29 cellular contexts compared by ENCODE assay signal in the genomic region with DNA sequence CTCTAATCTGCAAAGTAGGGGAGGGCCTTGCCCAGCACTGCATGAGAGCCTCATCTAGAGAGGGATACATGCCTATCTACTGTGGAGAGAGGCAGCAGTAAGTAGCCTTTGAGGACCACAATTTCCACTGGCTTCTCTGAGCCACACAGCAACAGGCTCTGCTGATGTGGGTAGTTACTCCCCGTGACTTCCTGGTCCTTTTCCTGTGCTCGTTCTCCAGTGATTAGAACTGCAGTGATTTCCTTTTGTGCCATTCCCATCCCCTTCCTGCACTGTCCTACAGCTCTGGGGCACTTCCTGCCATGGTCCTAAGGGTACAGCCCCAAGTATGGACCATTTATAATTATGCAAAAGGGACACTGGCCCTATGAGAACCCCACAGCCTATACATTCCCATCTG. TPM values are rescaled to one million over a fixed set of nuclear protein-coding genes. Genes with fewer than 3 reads are reported as not detected.
A peak's percentile ranks its signal among the peaks of the same experiment; 100 is the strongest.
DNase-seq lines count a peak whose midpoint lies in the region; ATAC-seq, FAIRE-seq and TF ChIP-seq lines count a peak whose summit lies in the region.
"Had no signal": no experiment of that assay in that cellular context is flagged by ENCODE, and none has a peak within 500 bp of the region (broad histone marks: within the 10 kb centered on the region; RNA-seq: fewer than 3 reads in every experiment).

No MANE protein-coding gene starts in this region.

- no peak for DNase-seq in CD4-positive, alpha-beta memory T cell
- DNase-seq in astrocyte (ENCODE audit: low read depth) (no peak), globus pallidus (ENCODE audit: low spot score) (no peak), GM19239 (ENCODE audit: insufficient read length, low spot score) (no peak), NCI-H446 (lab: John Stamatoyannopoulos, UW) (no peak)
- DNase-seq in naive thymus-derived CD8-positive, alpha-beta T cell, result no peak
- DNase-seq: activated CD4-positive, alpha-beta T cell treated with anti-CD3 and anti-CD28 coated beads, Interleukin-2, amount 10 ng/mL, durations not matched to agents 24 days and 14 days; activated naive CD4-positive, alpha-beta T cell treated with anti-CD3 and anti-CD28 coated beads for 36 hours; amniotic stem cell; DND-41; GF-D8; Kasumi-1; left colon; mesenchymal stem cell; NCI-H1436 treated with DMSO at 0.1 percent for 48 hours; NCI-H2107; NCI-H345; NCI-H748 treated with DMSO at 0.1 percent for 48 hours; SHP77; tibial artery; WERI-Rb-1 had no signal

- H3K27ac ChIP-seq in BLaER1 treated with 17β-estradiol and CSF1 and Interleukin-3, amounts not matched to agents 10 nM and 100 nM, result no peak overlapping the region
- no peak overlapping the region for H3K27ac ChIP-seq in CD4-positive, alpha-beta memory T cell (ENCODE audit: low read depth, low read length)
- no peak overlapping the region for H3K27ac ChIP-seq in astrocyte (ENCODE audit: low read depth, low read length)
- H3K27ac ChIP-seq: C4-2B, epithelial cell of prostate, tibial artery, WERI-Rb-1 had no signal

- no peak for ATAC-seq in naive thymus-derived CD8-positive, alpha-beta T cell
- ATAC-seq: HCT116, left colon, right cardiac atrium had no signal

- no peaks in the 10 kb centered on the region for H3K27me3 Mint-ChIP-seq in CD4-positive, alpha-beta memory T cell
- no peaks in the 10 kb centered on the region for H3K27me3 Mint-ChIP-seq in astrocyte (ENCODE audit: low read depth, unreplicated experiment)
- no peaks in the 10 kb centered on the region for H3K27me3 Mint-ChIP-seq in naive thymus-derived CD8-positive, alpha-beta T cell
- H3K27me3 Mint-ChIP-seq: activated CD4-positive, alpha-beta T cell treated with anti-CD3 and anti-CD28 coated beads, Interleukin-2, amount 10 ng/mL, durations not matched to agents 24 days and 14 days had no signal

- POLR2A ChIA-PET in CD4-positive, alpha-beta memory T cell (lab: Charles Lee; ENCODE audit: partially characterized antibody), result no interaction called here
- POLR2A ChIA-PET in naive thymus-derived CD8-positive, alpha-beta T cell (lab: Charles Lee), result interaction anchor here (1.0 to 1.1 kb wide), 2 partner anchors 13 to 64 kb away, joined by 3 read pairs; partner anchors contain the start of gene TMEM256

- no peak overlapping the region for H2AFZ ChIP-seq in astrocyte (ENCODE audit: low read depth, low read length)

- H3K9ac ChIP-seq in BLaER1 treated with 17β-estradiol and CSF1 and Interleukin-3, amounts not matched to agents 10 nM and 100 nM, result no peak overlapping the region; a peak in 1 of 22 replicates
- no peak overlapping the region for H3K9ac ChIP-seq in astrocyte (ENCODE audit: low read length)

- peaks cover 32 to 64% (median 51%) of the 10 kb centered on the region in 11 experiments for H3K36me3 ChIP-seq in BLaER1 treated with 17β-estradiol and CSF1 and Interleukin-3, amounts not matched to agents 10 nM and 100 nM
- peaks cover 42% of the 10 kb centered on the region for H3K36me3 ChIP-seq in CD4-positive, alpha-beta memory T cell (ENCODE audit: insufficient read depth, low read length)
- peaks cover 25% of the 10 kb centered on the region for H3K36me3 ChIP-seq in astrocyte (ENCODE audit: insufficient read depth, low read length)

- peaks cover 23% of the 10 kb centered on the region for H3K79me2 ChIP-seq in astrocyte (ENCODE audit: insufficient read depth, low read length)

- H3K27me3 ChIP-seq in BLaER1 treated with 17β-estradiol and CSF1 and Interleukin-3, amounts not matched to agents 10 nM and 100 nM, result no peaks in the 10 kb centered on the region
- no peaks in the 10 kb centered on the region for H3K27me3 ChIP-seq in CD4-positive, alpha-beta memory T cell (ENCODE audit: insufficient read depth, low read length)
- no peaks in the 10 kb centered on the region for H3K27me3 ChIP-seq in astrocyte (ENCODE audit: insufficient read depth, low read length)
- H3K27me3 ChIP-seq: tibial artery had no signal

- peak overlapping the region in 4 of 7 donors; percentile 35 to 70 (median 57) for H3K27ac Mint-ChIP-seq in CD4-positive, alpha-beta memory T cell
- no peak overlapping the region for H3K27ac Mint-ChIP-seq in astrocyte (ENCODE audit: unreplicated experiment)
- peak overlapping the region in 6 of 10 donors; percentile 40 to 78 (median 62) for H3K27ac Mint-ChIP-seq in naive thymus-derived CD8-positive, alpha-beta T cell
- H3K27ac Mint-ChIP-seq: activated CD4-positive, alpha-beta T cell treated with anti-CD3 and anti-CD28 coated beads, Interleukin-2, amount 10 ng/mL, durations not matched to agents 24 days and 14 days; activated naive CD4-positive, alpha-beta T cell treated with anti-CD3 and anti-CD28 coated beads for 36 hours had no signal

- H3K4me1 Mint-ChIP-seq in CD4-positive, alpha-beta memory T cell, result peaks cover 12 to 47% (median 33%) of the 10 kb centered on the region in 4 donors
- peaks cover 5% of the 10 kb centered on the region for H3K4me1 Mint-ChIP-seq in astrocyte (ENCODE audit: low read depth, unreplicated experiment)
- peaks cover 23 to 48% (median 40%) of the 10 kb centered on the region in 4 donors for H3K4me1 Mint-ChIP-seq in naive thymus-derived CD8-positive, alpha-beta T cell

- TF ChIP-seq CTCF in astrocyte (IDR thresholded peaks at IDR 0.05; ENCODE audit: insufficient read depth, low read depth, low read length), result no peak

- H3K9me3 ChIP-seq in BLaER1 treated with 17β-estradiol and CSF1 and Interleukin-3, amounts not matched to agents 10 nM and 100 nM (replicated peaks in 1 of 11), result no peaks in the 10 kb centered on the region
- H3K9me3 ChIP-seq in CD4-positive, alpha-beta memory T cell (ENCODE audit: control insufficient read depth in 1 of 2, low read length in 2 of 2), result no peaks in the 10 kb centered on the region
- no peaks in the 10 kb centered on the region for H3K9me3 ChIP-seq in astrocyte (ENCODE audit: insufficient read depth, low read depth, low read length)
- H3K9me3 ChIP-seq: tibial artery had no signal

- H4K20me1 ChIP-seq in BLaER1 treated with 17β-estradiol and CSF1 and Interleukin-3, amounts not matched to agents 10 nM and 100 nM, result peaks cover 0 to 65% (median 9%) of the 10 kb centered on the region in 11 experiments; a peak in 14 of 22 replicates
- H4K20me1 ChIP-seq in astrocyte (ENCODE audit: insufficient read depth, low read length), result peaks cover 38% of the 10 kb centered on the region

- peaks cover 0 to 3% (median 0%) of the 10 kb centered on the region in 8 donors for H3K9me3 Mint-ChIP-seq in CD4-positive, alpha-beta memory T cell
- H3K9me3 Mint-ChIP-seq in astrocyte (ENCODE audit: unreplicated experiment), result no peaks in the 10 kb centered on the region
- no peaks in the 10 kb centered on the region for H3K9me3 Mint-ChIP-seq in naive thymus-derived CD8-positive, alpha-beta T cell
- H3K9me3 Mint-ChIP-seq: activated CD4-positive, alpha-beta T cell treated with anti-CD3 and anti-CD28 coated beads, Interleukin-2, amount 10 ng/mL, durations not matched to agents 24 days and 14 days; activated naive CD4-positive, alpha-beta T cell treated with anti-CD3 and anti-CD28 coated beads for 36 hours had no signal

- no peak overlapping the region for H3K4me3 ChIP-seq in BLaER1 treated with 17β-estradiol and CSF1 and Interleukin-3, amounts not matched to agents 10 nM and 100 nM
- no peak overlapping the region for H3K4me3 ChIP-seq in CD4-positive, alpha-beta memory T cell (ENCODE audit: low read length in 2 of 2)
- H3K4me3 ChIP-seq in astrocyte (ENCODE audit: insufficient read depth, low read depth, low read length), result no peak overlapping the region
- H3K4me3 ChIP-seq: tibial artery had no signal

- intact Hi-C loops in CD4-positive, alpha-beta memory T cell (cut with micrococcal nuclease), result loop anchor here (5.0 kb wide), 1 partner anchor 39 kb away; the partner anchor contains the start of gene KCTD11

- peak overlapping the region in 10 of 11 experiments; percentile 25 to 96 (median 42); a peak in 19 of 22 replicates for H3K4me2 ChIP-seq in BLaER1 treated with 17β-estradiol and CSF1 and Interleukin-3, amounts not matched to agents 10 nM and 100 nM
- no peak overlapping the region for H3K4me2 ChIP-seq in astrocyte (ENCODE audit: low read length)

- CTCF ChIA-PET in CD4-positive, alpha-beta memory T cell (lab: Charles Lee; ENCODE audit: partially characterized antibody), result no interaction called here

- H3K36me3 Mint-ChIP-seq in CD4-positive, alpha-beta memory T cell, result peaks cover 34 to 52% of the 10 kb centered on the region in 2 donors
- peaks cover 17% of the 10 kb centered on the region for H3K36me3 Mint-ChIP-seq in astrocyte (ENCODE audit: low read depth, unreplicated experiment)
- H3K36me3 Mint-ChIP-seq in naive thymus-derived CD8-positive, alpha-beta T cell, result peaks cover 0 to 51% (median 4%) of the 10 kb centered on the region in 3 donors

- FAIRE-seq in astrocyte (lab: Jason Lieb, UNC), result no peak
- FAIRE-seq in GM19239 (lab: Jason Lieb, UNC), result no peak

- peak overlapping the region in 3 of 8 donors; percentile 29 to 83 (median 58) for H3K4me3 Mint-ChIP-seq in CD4-positive, alpha-beta memory T cell
- H3K4me3 Mint-ChIP-seq in astrocyte (ENCODE audit: unreplicated experiment), result peak overlapping the region; percentile 34
- H3K4me3 Mint-ChIP-seq in naive thymus-derived CD8-positive, alpha-beta T cell, result peak overlapping the region in 6 of 10 donors; percentile 7 to 82 (median 46)

- peaks cover 28 to 56% (median 44%) of the 10 kb centered on the region in 10 experiments for H3K4me1 ChIP-seq in BLaER1 treated with 17β-estradiol and CSF1 and Interleukin-3, amounts not matched to agents 10 nM and 100 nM
- peaks cover 48% of the 10 kb centered on the region for H3K4me1 ChIP-seq in CD4-positive, alpha-beta memory T cell (ENCODE audit: insufficient read depth, low read length)
- peaks cover 13% of the 10 kb centered on the region for H3K4me1 ChIP-seq in astrocyte (ENCODE audit: insufficient read depth, low read length)

RNA-seq across cellular contexts. Expression of gene PLSCR3, which starts 3.0 kb away (rescaled TPM):
- total RNA-seq in CD4-positive, alpha-beta memory T cell, result 10 to 100 TPM; 90.3 to 91.9 TPM
- 100 to 1,000 TPM; 174 to 242 TPM for polyA plus RNA-seq in CD4-positive, alpha-beta memory T cell
- total RNA-seq in astrocyte, result 65.7 and 67.6 TPM in 2 replicates
- total RNA-seq in naive thymus-derived CD8-positive, alpha-beta T cell, result 10 to 100 TPM; 75.8 to 79.4 TPM
- polyA plus RNA-seq in naive thymus-derived CD8-positive, alpha-beta T cell, result 100 to 1,000 TPM in 2 of 3 donors, 10 to 100 TPM in 1; 90.5 to 152 (median 125) TPM

RNA-seq across cellular contexts. Expression of gene TNK1, which starts 10.4 kb away (rescaled TPM):
- total RNA-seq in CD4-positive, alpha-beta memory T cell, result 10 to 100 TPM; 13.8 to 15.9 TPM
- 1 to 10 TPM; 1.7 to 2.1 TPM for polyA plus RNA-seq in CD4-positive, alpha-beta memory T cell
- total RNA-seq in astrocyte, result 0.36 and 1.6 TPM in 2 replicates
- 10 to 100 TPM; 20.8 to 23.1 TPM for total RNA-seq in naive thymus-derived CD8-positive, alpha-beta T cell
- 1 to 10 TPM; 5.8 to 8.5 (median 7.6) TPM for polyA plus RNA-seq in naive thymus-derived CD8-positive, alpha-beta T cell

RNA-seq across cellular contexts. Expression of gene TMEM256, which starts 12.6 kb away (rescaled TPM):
- total RNA-seq in CD4-positive, alpha-beta memory T cell, result 10 to 100 TPM; 35.4 to 38.3 TPM
- 10 to 100 TPM; 49.9 to 51.1 TPM for polyA plus RNA-seq in CD4-positive, alpha-beta memory T cell
- 45.7 and 52.9 TPM in 2 replicates for total RNA-seq in astrocyte
- 10 to 100 TPM; 45.4 to 50.9 TPM for total RNA-seq in naive thymus-derived CD8-positive, alpha-beta T cell
- 10 to 100 TPM; 62.6 to 96.5 (median 81.4) TPM for polyA plus RNA-seq in naive thymus-derived CD8-positive, alpha-beta T cell

RNA-seq across cellular contexts. Expression of gene NLGN2, which starts 16.3 kb away (rescaled TPM):
- 1 to 10 TPM; 8.8 to 9.8 TPM for total RNA-seq in CD4-positive, alpha-beta memory T cell
- under 1 TPM in 1 of 2 donors, not detected in 1; 0.08 TPM for polyA plus RNA-seq in CD4-positive, alpha-beta memory T cell
- 77.3 and 80.7 TPM in 2 replicates for total RNA-seq in astrocyte
- total RNA-seq in naive thymus-derived CD8-positive, alpha-beta T cell, result 10 to 100 TPM; 12.3 to 14.7 TPM
- under 1 TPM; 0.03 to 0.23 (median 0.08) TPM for polyA plus RNA-seq in naive thymus-derived CD8-positive, alpha-beta T cell

RNA-seq across cellular contexts. Expression of gene SPEM1, which starts 28.8 kb away (rescaled TPM):
- total RNA-seq in CD4-positive, alpha-beta memory T cell, result not detected
- polyA plus RNA-seq in CD4-positive, alpha-beta memory T cell, result not detected
- 0.23 TPM in 1 of 2 replicates, not detected in the other for total RNA-seq in astrocyte
- total RNA-seq in naive thymus-derived CD8-positive, alpha-beta T cell, result not detected
- polyA plus RNA-seq in naive thymus-derived CD8-positive, alpha-beta T cell, result not detected
- total RNA-seq: activated CD4-positive, alpha-beta T cell treated with anti-CD3 and anti-CD28 coated beads, Interleukin-2, amount 10 ng/mL, durations not matched to agents 24 days and 14 days; activated naive CD4-positive, alpha-beta T cell treated with anti-CD3 and anti-CD28 coated beads for 36 hours; chondrocyte; glomerular endothelial cell; left colon; posterior vena cava; right cardiac atrium had no signal
- polyA plus RNA-seq: right cardiac atrium had no signal
